ENCODE assay signal across 1 cellular context in the genomic region with DNA sequence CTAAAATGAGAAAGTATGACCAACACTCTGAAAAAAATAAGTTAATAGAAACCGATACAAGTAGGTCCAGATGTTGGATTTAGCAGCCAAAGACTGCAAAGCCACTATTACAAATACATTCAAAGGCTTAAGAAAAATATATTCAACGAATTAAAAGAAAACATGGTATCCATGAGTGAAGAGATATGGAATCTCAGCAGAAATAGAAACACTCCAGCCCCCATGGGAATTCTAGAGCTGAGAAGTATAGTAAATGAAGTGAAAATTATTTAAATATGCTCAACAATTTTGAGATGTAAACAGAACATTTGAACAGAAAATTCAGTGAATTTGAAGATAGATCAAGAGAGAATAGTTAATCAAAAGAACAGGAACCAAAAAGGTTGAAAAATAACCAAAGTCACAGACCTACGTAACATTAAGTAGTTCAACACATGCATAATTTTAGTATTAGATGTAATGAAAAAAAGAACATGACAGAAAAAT.
TF ChIP-seq lines count a peak whose summit lies in the region.

No MANE protein-coding gene starts in this region.

TF ChIP-seq in K562, 482 proteins besides CTCF, POLR2A, EP300 and RAD21:
- TF ChIP-seq, protein P1, sequence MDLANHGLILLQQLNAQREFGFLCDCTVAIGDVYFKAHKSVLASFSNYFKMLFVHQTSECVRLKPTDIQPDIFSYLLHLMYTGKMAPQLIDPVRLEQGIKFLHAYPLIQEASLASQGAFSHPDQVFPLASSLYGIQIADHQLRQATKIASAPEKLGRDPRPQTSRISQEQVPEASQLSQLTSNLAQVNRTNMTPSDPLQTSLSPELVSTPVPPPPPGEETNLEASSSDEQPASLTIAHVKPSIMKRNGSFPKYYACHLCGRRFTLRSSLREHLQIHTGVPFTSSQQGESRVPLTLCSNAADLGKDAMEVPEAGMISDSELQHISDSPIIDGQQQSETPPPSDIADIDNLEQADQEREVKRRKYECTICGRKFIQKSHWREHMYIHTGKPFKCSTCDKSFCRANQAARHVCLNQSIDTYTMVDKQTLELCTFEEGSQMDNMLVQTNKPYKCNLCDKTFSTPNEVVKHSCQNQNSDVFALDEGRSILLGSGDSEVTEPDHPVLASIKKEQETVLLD (IDR thresholded peaks at IDR 0.05): no peak
- peak; percentile 38 for TF ChIP-seq CBX8 (IDR thresholded peaks at IDR 0.05; ENCODE audit: borderline replicate concordance, extremely low read depth, low read depth, low read length, poor library complexity, severe bottlenecking)
- no peak for TF ChIP-seq PHB (CRISPR knock-in tag; IDR thresholded peaks at IDR 0.05)
